In the genomic region with DNA sequence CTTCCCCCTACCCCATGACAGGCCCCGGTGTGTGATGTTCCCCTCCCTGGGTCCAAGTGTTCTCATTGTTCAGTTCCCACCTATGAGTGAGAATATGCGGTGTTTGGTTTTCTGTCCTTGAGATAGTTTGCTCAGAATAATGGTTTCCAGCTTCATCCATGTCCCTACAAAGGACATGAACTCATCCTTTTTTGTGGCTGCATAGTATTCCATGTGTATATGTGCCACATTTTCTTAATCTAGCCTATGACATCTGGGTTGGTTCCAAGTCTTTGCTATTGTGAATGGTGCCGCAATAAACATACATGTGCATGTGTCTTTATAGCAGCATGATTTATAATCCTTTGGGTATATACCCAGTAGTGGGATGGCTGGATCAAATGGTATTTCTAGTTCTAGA, we compare ENCODE assay signal across 8 cellular contexts. TPM values are rescaled to one million over a fixed set of nuclear protein-coding genes. Genes with fewer than 3 reads are reported as not detected.
DNase-seq lines count a peak whose midpoint lies in the region; ATAC-seq, FAIRE-seq and TF ChIP-seq lines count a peak whose summit lies in the region.
"Not testable (repeated sequence)": the region's sequence is repeated elsewhere in the genome, so short reads cannot be mapped to it uniquely, and the experiment has no call there.
"Had no signal": no experiment of that assay in that cellular context is flagged by ENCODE, and none has a peak within 500 bp of the region (broad histone marks: within the 10 kb centered on the region; RNA-seq: fewer than 3 reads in every experiment).

No MANE protein-coding gene starts in this region.

- peaks cover 37% of the 10 kb centered on the region for H3K36me3 Mint-ChIP-seq in glutamatergic neuron (ENCODE audit: unreplicated experiment)
- peaks cover 59 to 70% of the 10 kb centered on the region in 2 donors for H3K36me3 Mint-ChIP-seq in stimulated activated naive B cell treated with anti-CD40 and anti-IgM and Interleukin-4, amounts not matched to agents 10 μg/mL and 1 μg/mL and 100 μg/mL, for 72 hours

- not testable (repeated sequence) for H3K4me1 ChIP-seq in HEK293 (ENCODE audit: control insufficient read depth, insufficient read depth, low read length); K562 (replicated peaks in 1 of 2; ENCODE audit: control insufficient read depth in 2 of 2, insufficient read depth in 2 of 2, low read length in 2 of 2)

- not testable (repeated sequence) for H3K9me1 ChIP-seq in K562 (ENCODE audit: control insufficient read depth, insufficient read depth, low read length)

- TF ChIP-seq CTCF in HEK293 (tag by site-specific recombination; IDR thresholded peaks at IDR 0.05); K562 (IDR thresholded peaks at IDR 0.05 in 2 of 3, conservative IDR thresholded peaks at IDR 0.05 in 1 of 3; ENCODE audit: insufficient read depth in 2 of 3, low read depth in 1 of 3, low read length in 3 of 3); glutamatergic neuron (IDR thresholded peaks at IDR 0.05; ENCODE audit: partially characterized antibody, unreplicated experiment): not testable (repeated sequence)

- in situ Hi-C loops in K562 (cut with MboI): not testable (repeated sequence)

- TF ChIP-seq EP300 in K562 (IDR thresholded peaks at IDR 0.05; ENCODE audit: low read length): not testable (repeated sequence)

- DNase-seq in K562 (ENCODE audit: extremely low read depth in 1 of 4, low spot score in 3 of 4); glutamatergic neuron; stimulated activated naive B cell treated with anti-CD40 and anti-IgM and Interleukin-4, amounts not matched to agents 10 μg/mL and 1 μg/mL and 100 μg/mL, for 72 hours: not testable (repeated sequence)

- peak overlapping the region; percentile 38 for H3K4me3 Mint-ChIP-seq in glutamatergic neuron (ENCODE audit: unreplicated experiment)
- not testable (repeated sequence) for H3K4me3 Mint-ChIP-seq in stimulated activated naive B cell treated with anti-CD40 and anti-IgM and Interleukin-4, amounts not matched to agents 10 μg/mL and 1 μg/mL and 100 μg/mL, for 72 hours

- H3K27ac ChIP-seq in HEK293 (ENCODE audit: extremely low read depth, low read depth, low read length); K562 (ENCODE audit: extremely low read depth, low read depth, low read length): not testable (repeated sequence)

- not testable (repeated sequence) for H3K27ac Mint-ChIP-seq in glutamatergic neuron (ENCODE audit: unreplicated experiment)
- peak overlapping the region; percentile 14 for H3K27ac Mint-ChIP-seq in stimulated activated naive B cell treated with anti-CD40 and anti-IgM and Interleukin-4, amounts not matched to agents 10 μg/mL and 1 μg/mL and 100 μg/mL, for 72 hours

- H3K36me3 ChIP-seq in HEK293 (ENCODE audit: control insufficient read depth in 2 of 2, insufficient read depth in 1 of 2, low read length in 2 of 2); K562 (ENCODE audit: control insufficient read depth, insufficient read depth, low read length): not testable (repeated sequence)

- intact Hi-C loops in K562 (cut with micrococcal nuclease): not testable (repeated sequence)

- peaks cover 61% of the 10 kb centered on the region for H3K79me2 ChIP-seq in K562 (ENCODE audit: control insufficient read depth, insufficient read depth, low read length)

- H3K27me3 Mint-ChIP-seq in glutamatergic neuron (ENCODE audit: unreplicated experiment); stimulated activated naive B cell treated with anti-CD40 and anti-IgM and Interleukin-4, amounts not matched to agents 10 μg/mL and 1 μg/mL and 100 μg/mL, for 72 hours: not testable (repeated sequence)

- BruUV-seq in K562 (replicated peaks; lab: Mats Ljungman, UMichigan): not testable (repeated sequence)

- H4K20me1 ChIP-seq in K562 (replicated peaks; ENCODE audit: control insufficient read depth, insufficient read depth, low read length): not testable (repeated sequence)

- CTCF ChIA-PET in HEK293 (lab: Yijun Ruan, JAX); K562 (lab: Yijun Ruan, JAX; ENCODE audit: low intra/inter-chr PET ratio): not testable (repeated sequence)

- peaks cover 21% of the 10 kb centered on the region for H3K9me3 Mint-ChIP-seq in glutamatergic neuron (ENCODE audit: unreplicated experiment)
- H3K9me3 Mint-ChIP-seq in stimulated activated naive B cell treated with anti-CD40 and anti-IgM and Interleukin-4, amounts not matched to agents 10 μg/mL and 1 μg/mL and 100 μg/mL, for 72 hours: peaks cover 18% of the 10 kb centered on the region in 2 donors

- not testable (repeated sequence) for H2AFZ ChIP-seq in K562 (ENCODE audit: low read depth, low read length)

- not testable (repeated sequence) for H3K4me1 Mint-ChIP-seq in glutamatergic neuron (ENCODE audit: low read depth, unreplicated experiment)
- peaks cover 13 to 17% of the 10 kb centered on the region in 2 donors for H3K4me1 Mint-ChIP-seq in stimulated activated naive B cell treated with anti-CD40 and anti-IgM and Interleukin-4, amounts not matched to agents 10 μg/mL and 1 μg/mL and 100 μg/mL, for 72 hours

- not testable (repeated sequence) for H3K4me2 ChIP-seq in K562 (ENCODE audit: insufficient read depth, low read length)

- H3K9me3 ChIP-seq in HEK293 (ENCODE audit: control insufficient read depth, insufficient read depth, low read depth, low read length): not testable (repeated sequence)
- H3K9me3 ChIP-seq in K562 (replicated peaks; ENCODE audit: control insufficient read depth, insufficient read depth, low read depth, low read length): peaks cover 22% of the 10 kb centered on the region

- not testable (repeated sequence) for TF ChIP-seq RAD21 in K562 (CRISPR knock-in tag; conservative IDR thresholded peaks at IDR 0.05 in 1 of 2, IDR thresholded peaks at IDR 0.05 in 1 of 2)

- not testable (repeated sequence) for H3K9ac ChIP-seq in K562 (ENCODE audit: insufficient read depth in 1 of 2, low read depth in 2 of 2, low read length in 2 of 2)

- not testable (repeated sequence) for H3K27me3 ChIP-seq in K562 (ENCODE audit: control insufficient read depth in 2 of 2, insufficient read depth in 2 of 2, low read length in 2 of 2)

- POLR2A ChIA-PET in HEK293 (lab: Yijun Ruan, JAX); K562 (lab: Yijun Ruan, JAX): not testable (repeated sequence)

- TF ChIP-seq POLR2A in K562 (conservative IDR thresholded peaks at IDR 0.05): not testable (repeated sequence)

- FAIRE-seq in K562 (lab: Jason Lieb, UNC): not testable (repeated sequence)

- ATAC-seq in K562; stimulated activated naive B cell treated with anti-CD40 and anti-IgM and Interleukin-4, amounts not matched to agents 10 μg/mL and 1 μg/mL and 100 μg/mL, for 72 hours (replicated peaks): not testable (repeated sequence)

- WGBS in K562 (ENCODE audit: insufficient coverage, low coverage, missing lambda C conversion rate): 93% methylated on average over 3 of the region's 3 CpGs

- not testable (repeated sequence) for H3K4me3 ChIP-seq in HEK293 (ENCODE audit: low read depth, low read length); K562

RNA-seq across cellular contexts. Expression of gene ZNF700, which starts 13.5 kb away (rescaled TPM):
- total RNA-seq in K562 (2011; cell fraction: chromatin; rRNA removed; ENCODE audit: low replicate concordance): 20.3 and 84.4 TPM in 2 replicates
- 11.2 and 17.1 TPM in 2 replicates for total RNA-seq in K562 (2011; cell fraction: nucleolus; rRNA removed)
- total RNA-seq in K562 (2011; cell fraction: nucleoplasm; rRNA removed): 20.5 and 24.1 TPM in 2 replicates
- 10.3 TPM in 2 replicates for total RNA-seq in K562 (2014; rRNA removed)
- total RNA-seq in K562 (2014; rRNA removed; fragmentation: Illumina TruSeq; extraction: Trizol): 23.2 and 27.5 TPM in 2 replicates
- total RNA-seq in K562 (2015; rRNA removed; fragmentation: Illumina TruSeq; extraction: Trizol): 18.9 and 19.0 TPM in 2 replicates
- 12.2 and 14.1 TPM in 2 replicates for total RNA-seq in K562 (2021)
- 20.0 and 24.7 TPM in 2 replicates for polyA plus RNA-seq in K562 (2011; rRNA removed)
- 2.3 and 5.6 TPM in 2 replicates for polyA plus RNA-seq in K562 (2011; cell fraction: cytosol; rRNA removed)
- 20.4 and 21.4 TPM in 2 replicates for polyA plus RNA-seq in K562 (2011; cell fraction: nucleus; rRNA removed)
- polyA plus RNA-seq in K562 (2012): 7.9 and 10.1 TPM in 2 replicates
- polyA plus RNA-seq in K562 (2014; fragmentation: Illumina TruSeq; extraction: Trizol): 12.7 and 13.3 TPM in 2 replicates
- 10 to 100 TPM; 11.5 to 13.3 TPM for polyA plus RNA-seq in K562 (2014; fragmentation: Nextera tagmentation; extraction: Ambion mirVana)
- polyA plus RNA-seq in K562 (2014; rRNA removed): 11.5 and 15.3 TPM in 2 replicates
- polyA minus RNA-seq in K562 (2011; rRNA and poly(A)+ RNA removed): 28.3 and 33.1 TPM in 2 replicates
- 8.1 TPM in 2 replicates for polyA minus RNA-seq in K562 (2011; cell fraction: cytosol; rRNA and poly(A)+ RNA removed)
- 5.3 and 12.0 TPM in 2 replicates for polyA minus RNA-seq in K562 (2011; cell fraction: nucleus; rRNA and poly(A)+ RNA removed)
- 17.8 TPM for total RNA-seq in glutamatergic neuron (ENCODE audit: unreplicated experiment)

RNA-seq across cellular contexts. Expression of gene ZNF763, which starts 26.5 kb away (rescaled TPM):
- total RNA-seq in K562 (2011; cell fraction: chromatin; rRNA removed; ENCODE audit: low replicate concordance): 0.21 and 0.86 TPM in 2 replicates
- total RNA-seq in K562 (2011; cell fraction: nucleolus; rRNA removed): 0.53 TPM in 1 of 2 replicates, not detected in the other
- total RNA-seq in K562 (2011; cell fraction: nucleoplasm; rRNA removed): 0.46 TPM in 1 of 2 replicates, not detected in the other
- not detected in 2 replicates for total RNA-seq in K562 (2014; rRNA removed)
- 0.11 and 0.29 TPM in 2 replicates for total RNA-seq in K562 (2014; rRNA removed; fragmentation: Illumina TruSeq; extraction: Trizol)
- total RNA-seq in K562 (2015; rRNA removed; fragmentation: Illumina TruSeq; extraction: Trizol): 0.19 and 0.22 TPM in 2 replicates
- 0.22 TPM in 1 of 2 replicates, not detected in the other for total RNA-seq in K562 (2021)
- polyA plus RNA-seq in K562 (2011; rRNA removed): 0.10 and 0.22 TPM in 2 replicates
- 0.01 and 0.06 TPM in 2 replicates for polyA plus RNA-seq in K562 (2011; cell fraction: cytosol; rRNA removed)
- 0.13 and 0.22 TPM in 2 replicates for polyA plus RNA-seq in K562 (2011; cell fraction: nucleus; rRNA removed)
- polyA plus RNA-seq in K562 (2012): 0.03 and 0.06 TPM in 2 replicates
- 0.14 and 0.28 TPM in 2 replicates for polyA plus RNA-seq in K562 (2014; fragmentation: Illumina TruSeq; extraction: Trizol)
- polyA plus RNA-seq in K562 (2014; fragmentation: Nextera tagmentation; extraction: Ambion mirVana): under 1 TPM in 1 of 2 experiments, not detected in 1; 0.08 TPM
- polyA plus RNA-seq in K562 (2014; rRNA removed): not detected in 2 replicates
- polyA minus RNA-seq in K562 (2011; rRNA and poly(A)+ RNA removed): 0.39 and 0.51 TPM in 2 replicates
- not detected in 2 replicates for polyA minus RNA-seq in K562 (2011; cell fraction: cytosol; rRNA and poly(A)+ RNA removed)
- 0.56 TPM in 1 of 2 replicates, not detected in the other for polyA minus RNA-seq in K562 (2011; cell fraction: nucleus; rRNA and poly(A)+ RNA removed)
- 10.3 TPM for total RNA-seq in glutamatergic neuron (ENCODE audit: unreplicated experiment)
- total RNA-seq: A673, Daoy had no signal
- polyA plus RNA-seq: A549 had no signal

RNA-seq across cellular contexts. Expression of gene ZNF69, which starts 50.8 kb away (rescaled TPM):
- 6.6 and 20.9 TPM in 2 replicates for total RNA-seq in K562 (2011; cell fraction: chromatin; rRNA removed; ENCODE audit: low replicate concordance)
- total RNA-seq in K562 (2011; cell fraction: nucleolus; rRNA removed): 4.0 and 7.0 TPM in 2 replicates
- 8.7 and 10.8 TPM in 2 replicates for total RNA-seq in K562 (2011; cell fraction: nucleoplasm; rRNA removed)
- total RNA-seq in K562 (2014; rRNA removed): 2.2 and 2.3 TPM in 2 replicates
- 5.0 and 5.4 TPM in 2 replicates for total RNA-seq in K562 (2014; rRNA removed; fragmentation: Illumina TruSeq; extraction: Trizol)
- 4.6 and 5.4 TPM in 2 replicates for total RNA-seq in K562 (2015; rRNA removed; fragmentation: Illumina TruSeq; extraction: Trizol)
- total RNA-seq in K562 (2021): 2.6 and 4.1 TPM in 2 replicates
- 2.8 and 3.6 TPM in 2 replicates for polyA plus RNA-seq in K562 (2011; rRNA removed)
- polyA plus RNA-seq in K562 (2011; cell fraction: cytosol; rRNA removed): 2.0 and 2.1 TPM in 2 replicates
- 2.1 and 2.9 TPM in 2 replicates for polyA plus RNA-seq in K562 (2011; cell fraction: nucleus; rRNA removed)
- polyA plus RNA-seq in K562 (2012): 2.9 and 3.2 TPM in 2 replicates
- polyA plus RNA-seq in K562 (2014; fragmentation: Illumina TruSeq; extraction: Trizol): 2.5 and 3.3 TPM in 2 replicates
- 1 to 10 TPM; 3.5 to 4.8 TPM for polyA plus RNA-seq in K562 (2014; fragmentation: Nextera tagmentation; extraction: Ambion mirVana)
- 1.4 and 5.4 TPM in 2 replicates for polyA plus RNA-seq in K562 (2014; rRNA removed)
- polyA minus RNA-seq in K562 (2011; rRNA and poly(A)+ RNA removed): 7.5 and 13.9 TPM in 2 replicates
- polyA minus RNA-seq in K562 (2011; cell fraction: cytosol; rRNA and poly(A)+ RNA removed): 3.0 and 3.8 TPM in 2 replicates
- 3.5 and 7.0 TPM in 2 replicates for polyA minus RNA-seq in K562 (2011; cell fraction: nucleus; rRNA and poly(A)+ RNA removed)
- 29.6 TPM for total RNA-seq in glutamatergic neuron (ENCODE audit: unreplicated experiment)
- total RNA-seq: A172 had no signal
- polyA plus RNA-seq: A549 had no signal
